In the genomic region with DNA sequence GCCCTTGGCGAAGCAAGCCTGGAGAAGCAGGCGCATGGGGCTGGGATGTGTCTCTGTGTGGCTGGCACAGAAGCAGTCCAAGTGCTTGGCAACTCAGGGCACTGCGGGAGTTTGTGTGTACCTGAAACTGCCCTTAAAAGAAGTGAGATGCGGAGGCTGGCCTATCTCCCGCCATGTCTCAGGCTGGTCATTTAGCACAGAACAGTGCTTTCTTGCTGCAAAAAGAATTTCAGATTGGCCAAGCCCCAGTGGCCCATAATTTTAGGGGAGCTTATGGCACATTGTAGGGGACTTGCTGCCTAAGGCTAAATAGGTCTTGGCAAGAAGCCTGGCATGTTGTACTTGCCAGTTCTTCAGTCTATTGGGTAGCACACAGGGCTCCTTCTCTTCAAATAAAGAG, we compare ENCODE assay signal across 17 cellular contexts. TPM values are rescaled to one million over a fixed set of nuclear protein-coding genes. Genes with fewer than 3 reads are reported as not detected.
DNase-seq lines count a peak whose midpoint lies in the region; ATAC-seq and TF ChIP-seq lines count a peak whose summit lies in the region.
"Had no signal": no experiment of that assay in that cellular context is flagged by ENCODE, and none has a peak within 500 bp of the region (broad histone marks: within the 10 kb centered on the region; RNA-seq: fewer than 3 reads in every experiment).

No MANE protein-coding gene starts in this region.

- no peak overlapping the region for H3K4me3 Mint-ChIP-seq in natural killer cell
- H3K4me3 Mint-ChIP-seq in activated naive CD4-positive, alpha-beta T cell treated with anti-CD3 and anti-CD28 coated beads, Interleukin-2, amount 10 ng/mL, durations not matched to agents 7 days and 5 days: no peak overlapping the region
- H3K4me3 Mint-ChIP-seq: effector memory CD8-positive, alpha-beta T cell had no signal

- no peak overlapping the region for H4K91ac ChIP-seq in IMR-90 (ENCODE audit: insufficient read depth, low read depth, low read length)

- H2BK5ac ChIP-seq in IMR-90 (ENCODE audit: low read depth, low read length, poor library complexity, severe bottlenecking): no peak overlapping the region

- no peak overlapping the region for H3K18ac ChIP-seq in IMR-90 (ENCODE audit: low read depth, low read length)

- H3K4me1 ChIP-seq in IMR-90 (ENCODE audit: control insufficient read depth, insufficient read depth, low read length): peaks cover 4% of the 10 kb centered on the region; the same call in 1 of the 2 replicates

- CTCF ChIA-PET in IMR-90 (lab: Yijun Ruan, JAX): no interaction called here
- CTCF ChIA-PET in activated naive CD4-positive, alpha-beta T cell treated with anti-CD3 and anti-CD28 coated beads, Interleukin-2, amount 10 ng/mL, durations not matched to agents 7 days and 5 days (lab: Charles Lee): no interaction called here

- H3K36me3 Mint-ChIP-seq in natural killer cell: no peaks in the 10 kb centered on the region
- no peaks in the 10 kb centered on the region for H3K36me3 Mint-ChIP-seq in activated naive CD4-positive, alpha-beta T cell treated with anti-CD3 and anti-CD28 coated beads, Interleukin-2, amount 10 ng/mL, durations not matched to agents 7 days and 5 days

- H3K27me3 ChIP-seq in IMR-90 (ENCODE audit: control insufficient read depth, insufficient read depth, low read length): no peaks in the 10 kb centered on the region
- H3K27me3 ChIP-seq: Peyer's patch had no signal

- dilution Hi-C loops in IMR-90 (cut with HindIII; ENCODE audit: low sequenced_read_pairs, unreplicated experiment): no loop called here

- peaks cover 13 to 14% of the 10 kb centered on the region in 2 donors for H3K4me1 Mint-ChIP-seq in natural killer cell
- H3K4me1 Mint-ChIP-seq in activated naive CD4-positive, alpha-beta T cell treated with anti-CD3 and anti-CD28 coated beads, Interleukin-2, amount 10 ng/mL, durations not matched to agents 7 days and 5 days: peaks cover 18% of the 10 kb centered on the region

- TF ChIP-seq POLR2A in IMR-90 (IDR thresholded peaks at IDR 0.05; ENCODE audit: low read depth, low read length): no peak

- H3K9me3 ChIP-seq in IMR-90 (ENCODE audit: control insufficient read depth, insufficient read depth, low read length): no peaks in the 10 kb centered on the region
- H3K9me3 ChIP-seq: Peyer's patch had no signal

- H3K36me3 ChIP-seq in IMR-90 (ENCODE audit: control insufficient read depth, insufficient read depth, low read length): no peaks in the 10 kb centered on the region
- H3K36me3 ChIP-seq: Peyer's patch had no signal

- H2BK15ac ChIP-seq in IMR-90 (ENCODE audit: low read depth, low read length): no peak overlapping the region

- no peak overlapping the region for H3K27ac Mint-ChIP-seq in natural killer cell
- H3K27ac Mint-ChIP-seq in activated naive CD4-positive, alpha-beta T cell treated with anti-CD3 and anti-CD28 coated beads, Interleukin-2, amount 10 ng/mL, durations not matched to agents 7 days and 5 days: no peak overlapping the region
- H3K27ac Mint-ChIP-seq: effector memory CD8-positive, alpha-beta T cell had no signal

- H3K27me3 Mint-ChIP-seq in natural killer cell (ENCODE audit: low read depth in 2 of 2): peaks cover 17 to 35% of the 10 kb centered on the region in 2 donors
- H3K27me3 Mint-ChIP-seq in activated naive CD4-positive, alpha-beta T cell treated with anti-CD3 and anti-CD28 coated beads, Interleukin-2, amount 10 ng/mL, durations not matched to agents 7 days and 5 days: peaks cover 46% of the 10 kb centered on the region

- in situ Hi-C loops in IMR-90 (cut with MboI; ENCODE audit: low sequenced_read_pairs): no loop called here

- H3K27ac ChIP-seq in IMR-90 (ENCODE audit: insufficient read depth, low read length): no peak overlapping the region

- TF ChIP-seq RAD21 in IMR-90 (IDR thresholded peaks at IDR 0.05; ENCODE audit: low read length): no peak

- no peak overlapping the region for H4K8ac ChIP-seq in IMR-90 (ENCODE audit: low read depth in 2 of 2, low read length in 2 of 2)

- H3K23ac ChIP-seq in IMR-90 (ENCODE audit: low read depth, low read length): no peak overlapping the region

- no peak for ATAC-seq in IMR-90 (ENCODE audit: low read depth)
- no peak for ATAC-seq in natural killer cell
- ATAC-seq: effector memory CD8-positive, alpha-beta T cell had no signal

- WGBS in IMR-90 (ENCODE audit: extremely low coverage in 2 of 2, insufficient read length in 1 of 2), 2 experiments: no CpG with 5 or more reads among the region's 5 CpGs

- no peak overlapping the region for H3K14ac ChIP-seq in IMR-90 (replicated peaks; ENCODE audit: low read depth, low read length)

- peak; percentile 16 for DNase-seq in NCI-H1092 treated with DMSO at 0.1 percent for 48 hours (lab: John Stamatoyannopoulos, UW)
- DNase-seq in NCI-H1092 (lab: John Stamatoyannopoulos, UW): no peak
- DNase-seq in IMR-90: no peak
- DNase-seq in globus pallidus (ENCODE audit: low spot score): peak; percentile 61
- peak; percentile 54 for DNase-seq in putamen (ENCODE audit: low spot score)
- DNase-seq in NCI-H2196 treated with DMSO at 0.1 percent for 48 hours (lab: John Stamatoyannopoulos, UW; ENCODE audit: unreplicated experiment): no peak
- no peak for DNase-seq in natural killer cell
- no peak for DNase-seq in activated naive CD4-positive, alpha-beta T cell treated with anti-CD3 and anti-CD28 coated beads, Interleukin-2, amount 10 ng/mL, durations not matched to agents 7 days and 5 days
- DNase-seq: 8988T; activated CD4-positive, alpha-beta T cell treated with anti-CD3 and anti-CD28 coated beads for 48 hours; activated gamma-delta T cell treated with Interleukin-2 at 50 U/mL for 16 hours; effector memory CD8-positive, alpha-beta T cell; islet precursor cell; NCI-H1417; Peyer's patch; stimulated activated CD4-positive, alpha-beta T cell treated with anti-CD3 and anti-CD28 coated beads, Interleukin-1b, Interleukin-23, amount 100 ng/mL, for 48 hours had no signal

- no peaks in the 10 kb centered on the region for H3K79me1 ChIP-seq in IMR-90 (ENCODE audit: low read depth in 1 of 2, low read length in 2 of 2)

- no peak overlapping the region; the same call in 1 of the 2 replicates for H3K4ac ChIP-seq in IMR-90 (ENCODE audit: low read depth, low read length)

- no peak overlapping the region for H2AFZ ChIP-seq in IMR-90 (replicated peaks; ENCODE audit: low read length, poor library complexity)

- H3K9me3 Mint-ChIP-seq in natural killer cell: no peaks in the 10 kb centered on the region
- H3K9me3 Mint-ChIP-seq in activated naive CD4-positive, alpha-beta T cell treated with anti-CD3 and anti-CD28 coated beads, Interleukin-2, amount 10 ng/mL, durations not matched to agents 7 days and 5 days: no peaks in the 10 kb centered on the region
- H3K9me3 Mint-ChIP-seq: effector memory CD8-positive, alpha-beta T cell had no signal

- POLR2A ChIA-PET in IMR-90 (lab: Charles Lee; ENCODE audit: unreplicated experiment): no interaction called here

- no peak overlapping the region for H2BK120ac ChIP-seq in IMR-90 (ENCODE audit: low read depth, low read length)

- H3K9me1 ChIP-seq in IMR-90 (ENCODE audit: insufficient read depth, low read length): no peaks in the 10 kb centered on the region

- H3K56ac ChIP-seq in IMR-90 (ENCODE audit: extremely low read depth, insufficient read depth, low read length): no peak overlapping the region

- H2BK20ac ChIP-seq in IMR-90 (ENCODE audit: low read depth, low read length): no peak overlapping the region

- no peak overlapping the region for H2AK9ac ChIP-seq in IMR-90 (replicated peaks; ENCODE audit: low read depth, low read length, poor library complexity)

- no peak overlapping the region for H3K4me2 ChIP-seq in IMR-90 (ENCODE audit: low read depth, low read length)

- peak overlapping the region; percentile 21; the same call in 1 of the 2 replicates for H2AK5ac ChIP-seq in IMR-90 (ENCODE audit: low read depth, low read length)

- intact Hi-C loops in IMR-90 (cut with micrococcal nuclease): no loop called here
- intact Hi-C loops in natural killer cell (cut with micrococcal nuclease): no loop called here

- no peak overlapping the region for H3K4me3 ChIP-seq in IMR-90 (ENCODE audit: insufficient read depth, low read depth, low read length)
- H3K4me3 ChIP-seq: Peyer's patch had no signal

- no TSS peak for BruUV-seq in IMR-90 (replicated peaks; lab: Mats Ljungman, UMichigan)

- TF ChIP-seq CTCF in IMR-90 (conservative IDR thresholded peaks at IDR 0.05; ENCODE audit: low read depth, low read length) (no peak), natural killer cell (IDR thresholded peaks at IDR 0.05) (no peak)

- H4K5ac ChIP-seq in IMR-90 (ENCODE audit: low read depth, low read length): no peak overlapping the region

- H3K9ac ChIP-seq in IMR-90 (ENCODE audit: low read depth, low read length): no peak overlapping the region

- no peaks in the 10 kb centered on the region for H4K20me1 ChIP-seq in IMR-90 (ENCODE audit: insufficient read depth, low read length)

TF ChIP-seq in IMR-90, 13 proteins besides CTCF, POLR2A, EP300 and RAD21:
- TF ChIP-seq ELK1 (IDR thresholded peaks at IDR 0.05; ENCODE audit: borderline replicate concordance, low read depth, low read length) (no peak), BHLHE40 (IDR thresholded peaks at IDR 0.05; ENCODE audit: low read depth, low read length) (no peak), FOS (IDR thresholded peaks at IDR 0.05; ENCODE audit: low read depth, low read length) (no peak), MXI1 (IDR thresholded peaks at IDR 0.05; ENCODE audit: borderline replicate concordance, low read depth, low read length) (no peak), SMC3 (IDR thresholded peaks at IDR 0.05; ENCODE audit: low read depth, low read length) (no peak)

RNA-seq across cellular contexts. Expression of gene EHF, which starts 16.4 kb away (rescaled TPM):
- total RNA-seq in IMR-90 (2012; rRNA removed) (under 0.01 TPM in 1 of 2 replicates, not detected in the other), natural killer cell (not detected)
- not detected in 2 replicates for polyA plus RNA-seq in IMR-90 (2012; rRNA removed)
- polyA plus RNA-seq in IMR-90 (2012; cell fraction: cytosol; rRNA removed): not detected in 2 replicates
- polyA plus RNA-seq in IMR-90 (2012; cell fraction: nucleus; rRNA removed; ENCODE audit: low replicate concordance): not detected in 2 replicates
- polyA plus RNA-seq: BJ had no signal

Comparison
In these comparisons a context has a peak if more than half of its experiments do, and no peak if none do; other contexts are left out.
1. DNase-seq: peak in NCI-H1092 treated with DMSO at 0.1 percent for 48 hours (single experiment), globus pallidus (single experiment) and putamen (single experiment); none in NCI-H1092 (single experiment), IMR-90 (single experiment), NCI-H2196 treated with DMSO at 0.1 percent for 48 hours (single experiment), natural killer cell (single experiment) and activated naive CD4-positive, alpha-beta T cell treated with anti-CD3 and anti-CD28 coated beads, Interleukin-2, amount 10 ng/mL, durations not matched to agents 7 days and 5 days (single experiment).